2 cellular contexts compared by ENCODE assay signal in the genomic region with DNA sequence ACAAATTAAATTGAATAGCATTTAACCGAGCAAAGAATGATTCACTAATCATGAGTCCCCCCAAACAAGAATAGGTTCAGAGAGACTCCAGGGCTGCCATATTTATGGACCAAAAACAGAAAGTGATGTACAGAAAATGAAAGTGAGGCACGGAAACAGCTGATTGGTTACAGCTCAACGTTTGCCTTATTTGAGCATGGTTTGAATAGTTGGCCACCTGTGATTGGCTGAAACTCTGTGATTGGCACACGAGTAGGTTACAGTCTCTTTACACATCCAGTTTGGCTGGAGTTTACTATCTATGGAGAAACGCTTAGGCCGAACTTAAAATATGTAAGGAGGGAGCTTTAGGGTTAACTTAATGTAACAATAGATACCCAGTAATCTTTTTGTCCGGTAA.
TF ChIP-seq lines count a peak whose summit lies in the region.

No MANE protein-coding gene starts in this region.

TF ChIP-seq in HEK293T, 16 proteins besides CTCF, POLR2A, EP300 and RAD21 (continued from another document):
- TF ChIP-seq, protein P1, sequence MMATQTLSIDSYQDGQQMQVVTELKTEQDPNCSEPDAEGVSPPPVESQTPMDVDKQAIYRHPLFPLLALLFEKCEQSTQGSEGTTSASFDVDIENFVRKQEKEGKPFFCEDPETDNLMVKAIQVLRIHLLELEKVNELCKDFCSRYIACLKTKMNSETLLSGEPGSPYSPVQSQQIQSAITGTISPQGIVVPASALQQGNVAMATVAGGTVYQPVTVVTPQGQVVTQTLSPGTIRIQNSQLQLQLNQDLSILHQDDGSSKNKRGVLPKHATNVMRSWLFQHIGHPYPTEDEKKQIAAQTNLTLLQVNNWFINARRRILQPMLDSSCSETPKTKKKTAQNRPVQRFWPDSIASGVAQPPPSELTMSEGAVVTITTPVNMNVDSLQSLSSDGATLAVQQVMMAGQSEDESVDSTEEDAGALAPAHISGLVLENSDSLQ (IDR thresholded peaks at IDR 0.05): peak; percentile 74

TF ChIP-seq in GM12878, 131 proteins besides CTCF, POLR2A, EP300 and RAD21 (continued from another document):
- TF ChIP-seq, protein P2, sequence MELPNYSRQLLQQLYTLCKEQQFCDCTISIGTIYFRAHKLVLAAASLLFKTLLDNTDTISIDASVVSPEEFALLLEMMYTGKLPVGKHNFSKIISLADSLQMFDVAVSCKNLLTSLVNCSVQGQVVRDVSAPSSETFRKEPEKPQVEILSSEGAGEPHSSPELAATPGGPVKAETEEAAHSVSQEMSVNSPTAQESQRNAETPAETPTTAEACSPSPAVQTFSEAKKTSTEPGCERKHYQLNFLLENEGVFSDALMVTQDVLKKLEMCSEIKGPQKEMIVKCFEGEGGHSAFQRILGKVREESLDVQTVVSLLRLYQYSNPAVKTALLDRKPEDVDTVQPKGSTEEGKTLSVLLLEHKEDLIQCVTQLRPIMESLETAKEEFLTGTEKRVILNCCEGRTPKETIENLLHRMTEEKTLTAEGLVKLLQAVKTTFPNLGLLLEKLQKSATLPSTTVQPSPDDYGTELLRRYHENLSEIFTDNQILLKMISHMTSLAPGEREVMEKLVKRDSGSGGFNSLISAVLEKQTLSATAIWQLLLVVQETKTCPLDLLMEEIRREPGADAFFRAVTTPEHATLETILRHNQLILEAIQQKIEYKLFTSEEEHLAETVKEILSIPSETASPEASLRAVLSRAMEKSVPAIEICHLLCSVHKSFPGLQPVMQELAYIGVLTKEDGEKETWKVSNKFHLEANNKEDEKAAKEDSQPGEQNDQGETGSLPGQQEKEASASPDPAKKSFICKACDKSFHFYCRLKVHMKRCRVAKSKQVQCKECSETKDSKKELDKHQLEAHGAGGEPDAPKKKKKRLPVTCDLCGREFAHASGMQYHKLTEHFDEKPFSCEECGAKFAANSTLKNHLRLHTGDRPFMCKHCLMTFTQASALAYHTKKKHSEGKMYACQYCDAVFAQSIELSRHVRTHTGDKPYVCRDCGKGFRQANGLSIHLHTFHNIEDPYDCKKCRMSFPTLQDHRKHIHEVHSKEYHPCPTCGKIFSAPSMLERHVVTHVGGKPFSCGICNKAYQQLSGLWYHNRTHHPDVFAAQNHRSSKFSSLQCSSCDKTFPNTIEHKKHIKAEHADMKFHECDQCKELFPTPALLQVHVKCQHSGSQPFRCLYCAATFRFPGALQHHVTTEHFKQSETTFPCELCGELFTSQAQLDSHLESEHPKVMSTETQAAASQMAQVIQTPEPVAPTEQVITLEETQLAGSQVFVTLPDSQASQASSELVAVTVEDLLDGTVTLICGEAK (IDR thresholded peaks at IDR 0.05; ENCODE audit: borderline replicate concordance): no peak
- TF ChIP-seq, protein P1 (IDR thresholded peaks at IDR 0.05): peak; percentile 81
- TF ChIP-seq, protein P3, sequence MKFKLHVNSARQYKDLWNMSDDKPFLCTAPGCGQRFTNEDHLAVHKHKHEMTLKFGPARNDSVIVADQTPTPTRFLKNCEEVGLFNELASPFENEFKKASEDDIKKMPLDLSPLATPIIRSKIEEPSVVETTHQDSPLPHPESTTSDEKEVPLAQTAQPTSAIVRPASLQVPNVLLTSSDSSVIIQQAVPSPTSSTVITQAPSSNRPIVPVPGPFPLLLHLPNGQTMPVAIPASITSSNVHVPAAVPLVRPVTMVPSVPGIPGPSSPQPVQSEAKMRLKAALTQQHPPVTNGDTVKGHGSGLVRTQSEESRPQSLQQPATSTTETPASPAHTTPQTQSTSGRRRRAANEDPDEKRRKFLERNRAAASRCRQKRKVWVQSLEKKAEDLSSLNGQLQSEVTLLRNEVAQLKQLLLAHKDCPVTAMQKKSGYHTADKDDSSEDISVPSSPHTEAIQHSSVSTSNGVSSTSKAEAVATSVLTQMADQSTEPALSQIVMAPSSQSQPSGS (IDR thresholded peaks at IDR 0.05; ENCODE audit: low read length): no peak
- TF ChIP-seq KAT2A (conservative IDR thresholded peaks at IDR 0.05; ENCODE audit: control insufficient read depth, low read depth, low read length) (no peak), ZZZ3 (IDR thresholded peaks at IDR 0.05; ENCODE audit: control insufficient read depth, insufficient read length, low read depth) (no peak), BRCA1 (IDR thresholded peaks at IDR 0.05; ENCODE audit: low read depth, low read length) (no peak), RAD51 (IDR thresholded peaks at IDR 0.05) (no peak), FOXM1 (IDR thresholded peaks at IDR 0.05; ENCODE audit: low read depth, low read length) (no peak), SRF (IDR thresholded peaks at IDR 0.05; ENCODE audit: low read depth in 2 of 2, low read length in 2 of 2) (peak; percentile 37 to 80; a peak in 3 of 4 replicates), ZNF24 (IDR thresholded peaks at IDR 0.05) (no peak), TAF1 (IDR thresholded peaks at IDR 0.05; ENCODE audit: borderline replicate concordance, low read depth, low read length) (no peak), RELA (IDR thresholded peaks at IDR 0.05; ENCODE audit: borderline replicate concordance, partially characterized antibody) (no peak)
- TF ChIP-seq, protein P4, sequence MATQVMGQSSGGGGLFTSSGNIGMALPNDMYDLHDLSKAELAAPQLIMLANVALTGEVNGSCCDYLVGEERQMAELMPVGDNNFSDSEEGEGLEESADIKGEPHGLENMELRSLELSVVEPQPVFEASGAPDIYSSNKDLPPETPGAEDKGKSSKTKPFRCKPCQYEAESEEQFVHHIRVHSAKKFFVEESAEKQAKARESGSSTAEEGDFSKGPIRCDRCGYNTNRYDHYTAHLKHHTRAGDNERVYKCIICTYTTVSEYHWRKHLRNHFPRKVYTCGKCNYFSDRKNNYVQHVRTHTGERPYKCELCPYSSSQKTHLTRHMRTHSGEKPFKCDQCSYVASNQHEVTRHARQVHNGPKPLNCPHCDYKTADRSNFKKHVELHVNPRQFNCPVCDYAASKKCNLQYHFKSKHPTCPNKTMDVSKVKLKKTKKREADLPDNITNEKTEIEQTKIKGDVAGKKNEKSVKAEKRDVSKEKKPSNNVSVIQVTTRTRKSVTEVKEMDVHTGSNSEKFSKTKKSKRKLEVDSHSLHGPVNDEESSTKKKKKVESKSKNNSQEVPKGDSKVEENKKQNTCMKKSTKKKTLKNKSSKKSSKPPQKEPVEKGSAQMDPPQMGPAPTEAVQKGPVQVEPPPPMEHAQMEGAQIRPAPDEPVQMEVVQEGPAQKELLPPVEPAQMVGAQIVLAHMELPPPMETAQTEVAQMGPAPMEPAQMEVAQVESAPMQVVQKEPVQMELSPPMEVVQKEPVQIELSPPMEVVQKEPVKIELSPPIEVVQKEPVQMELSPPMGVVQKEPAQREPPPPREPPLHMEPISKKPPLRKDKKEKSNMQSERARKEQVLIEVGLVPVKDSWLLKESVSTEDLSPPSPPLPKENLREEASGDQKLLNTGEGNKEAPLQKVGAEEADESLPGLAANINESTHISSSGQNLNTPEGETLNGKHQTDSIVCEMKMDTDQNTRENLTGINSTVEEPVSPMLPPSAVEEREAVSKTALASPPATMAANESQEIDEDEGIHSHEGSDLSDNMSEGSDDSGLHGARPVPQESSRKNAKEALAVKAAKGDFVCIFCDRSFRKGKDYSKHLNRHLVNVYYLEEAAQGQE (IDR thresholded peaks at IDR 0.05; ENCODE audit: low read depth, low read length): no peak
